26 cellular contexts compared by ENCODE assay signal in genomic region chr10:4615042-4615441, GRCh38.
"Had no signal": no experiment of that assay in that cellular context is flagged by ENCODE, and none has a peak within 500 bp of the region (broad histone marks: within the 10 kb centered on the region; RNA-seq: fewer than 3 reads in every experiment).

No MANE protein-coding gene starts in this region.

- H3K4me3 ChIP-seq: stomach, suprapubic skin, testis, thoracic aorta, thyroid gland, tibial nerve, transverse colon, upper lobe of left lung, upper lobe of right lung, uterus, vagina had no signal

- DNase-seq: stimulated activated CD4-positive, alpha-beta T cell treated with anti-CD3 and anti-CD28 coated beads, Interleukin-2, amount 100 ng/mL, for 48 hours; stimulated activated CD4-positive, alpha-beta T cell treated with anti-CD3 and anti-CD28 coated beads, Interleukin-4, amount 100 ng/mL, for 1 hour; stimulated activated CD4-positive, alpha-beta T cell treated with anti-CD3 and anti-CD28 coated beads, Interleukin-4, amount 100 ng/mL, for 24 hours; stimulated activated CD4-positive, alpha-beta T cell treated with anti-CD3 and anti-CD28 coated beads, Interleukin-4, amount 100 ng/mL, for 4 hours; stimulated activated CD8-positive, alpha-beta memory T cell treated with anti-CD3 and anti-CD28 coated beads, Interleukin-4, amount 100 ng/mL, for 48 hours; stimulated activated naive B cell treated with anti-CD40 and anti-IgM and Interleukin-4, amounts not matched to agents 10 μg/mL and 1 μg/mL and 100 μg/mL, for 72 hours; stimulated activated naive CD4-positive, alpha-beta T cell; stimulated activated naive CD4-positive, alpha-beta T cell treated with Interleukin-2 at 50 U/mL for 16 hours; stimulated activated naive CD8-positive, alpha-beta T cell treated with anti-CD3 and anti-CD28 coated beads, Interleukin-15, amount 100 ng/mL, for 72 hours; stimulated activated naive CD8-positive, alpha-beta T cell treated with anti-CD3 and anti-CD28 coated beads, Interleukin-15, Interleukin-2, amounts not matched to agents 100 U/mL and 50 U/mL, for 24 hours; stomach; substantia nigra; testis; thyroid gland; transverse colon; trophoblast cell; upper lobe of left lung; upper lobe of right lung; uterus had no signal

- H3K36me3 ChIP-seq: stomach, suprapubic skin, thoracic aorta, thyroid gland, tibial nerve, transverse colon, upper lobe of left lung, upper lobe of right lung, uterus, vagina had no signal

- ATAC-seq: stimulated activated effector memory CD8-positive, alpha-beta T cell treated with anti-CD3 and anti-CD28 coated beads, Interleukin-12 subunit alpha, Interleukin-12 subunit beta, amount 100 ng/mL, for 72 hours; stimulated activated memory B cell treated with anti-CD40 and anti-IgM and Interleukin-4, amounts not matched to agents 10 μg/mL and 1 μg/mL and 100 μg/mL, for 72 hours; stimulated activated naive B cell treated with anti-CD40 and anti-IgM and Interleukin-4, amounts not matched to agents 10 μg/mL and 1 μg/mL and 100 μg/mL, for 72 hours; stimulated activated naive CD8-positive, alpha-beta T cell treated with anti-CD3 and anti-CD28 coated beads, Interleukin-15, amount 100 ng/mL, for 72 hours; stimulated activated naive CD8-positive, alpha-beta T cell treated with anti-CD3 and anti-CD28 coated beads, Interleukin-15, Interleukin-2, amounts not matched to agents 100 U/mL and 50 U/mL, for 24 hours; upper lobe of right lung had no signal

- H3K9me3 ChIP-seq: suprapubic skin, testis, thyroid gland, upper lobe of right lung, uterus had no signal

- H3K4me1 ChIP-seq: stomach, suprapubic skin, testis, thyroid gland, tibial nerve, transverse colon, upper lobe of left lung, upper lobe of right lung, uterus, vagina had no signal

- H3K27me3 ChIP-seq: stomach, suprapubic skin, testis, thyroid gland, tibial nerve, transverse colon, upper lobe of left lung, upper lobe of right lung, uterus, vagina had no signal

- FAIRE-seq: urothelium cell line had no signal

- H3K27ac ChIP-seq: stomach, suprapubic skin, testis, thoracic aorta, thyroid gland, tibial nerve, transverse colon, upper lobe of left lung, upper lobe of right lung, uterus, vagina had no signal
